In the genomic region with DNA sequence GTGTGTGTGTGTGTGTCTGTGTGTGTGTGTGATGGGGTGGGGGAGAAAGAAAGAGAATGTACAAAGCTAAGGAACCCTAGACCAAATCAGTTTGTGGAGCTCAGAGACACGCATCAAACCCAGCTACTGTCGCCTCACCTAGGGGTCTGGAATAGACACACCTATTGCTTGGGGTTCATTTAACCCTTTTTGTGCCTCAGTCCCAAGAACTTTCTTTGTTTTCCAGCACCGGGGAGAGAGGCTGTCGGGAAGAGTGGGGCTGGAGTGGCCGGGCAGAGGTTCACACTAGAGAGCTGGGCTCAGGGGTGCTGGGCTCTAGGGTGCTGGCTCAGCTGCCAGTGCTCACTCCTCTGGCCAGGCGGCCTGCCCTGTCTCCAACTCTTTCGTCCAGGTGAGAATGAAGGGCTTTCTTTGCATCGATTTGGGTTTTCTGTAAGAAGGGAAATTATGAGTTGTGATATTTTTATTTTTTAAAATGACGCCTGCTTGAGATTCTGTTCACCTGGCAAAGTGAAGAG, we compare ENCODE assay signal across 1 cellular context.
TF ChIP-seq lines count a peak whose summit lies in the region.

No MANE protein-coding gene starts in this region.

TF ChIP-seq in H1, 55 proteins besides CTCF, POLR2A, EP300 and RAD21:
- TF ChIP-seq CHD2 (IDR thresholded peaks at IDR 0.05; ENCODE audit: low read length) (no peak), YY1 (IDR thresholded peaks at IDR 0.05; ENCODE audit: low read depth, low read length) (no peak), SIRT6 (IDR thresholded peaks at IDR 0.05; ENCODE audit: low read length) (no peak), CBX5 (IDR thresholded peaks at IDR 0.05; ENCODE audit: low read depth, low read length) (no peak)
- TF ChIP-seq, protein P1, sequence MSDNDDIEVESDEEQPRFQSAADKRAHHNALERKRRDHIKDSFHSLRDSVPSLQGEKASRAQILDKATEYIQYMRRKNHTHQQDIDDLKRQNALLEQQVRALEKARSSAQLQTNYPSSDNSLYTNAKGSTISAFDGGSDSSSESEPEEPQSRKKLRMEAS (IDR thresholded peaks at IDR 0.05) = 0 out of 2 replicates have a peak, but pooled peaks have one; percentile 30
